Comparison of ENCODE assay signal across 20 cellular contexts in genomic region chr5:147093138-147093537, GRCh38.
DNase-seq lines count a peak whose midpoint lies in the region; FAIRE-seq and TF ChIP-seq lines count a peak whose summit lies in the region.
"Had no signal": no experiment of that assay in that cellular context is flagged by ENCODE, and none has a peak within 500 bp of the region (broad histone marks: within the 10 kb centered on the region; RNA-seq: fewer than 3 reads in every experiment).

No MANE protein-coding gene starts in this region.

- H3K27ac Mint-ChIP-seq in T-helper 2 cell treated with Interferon-gamma antibody and Interleukin-4, amounts not matched to agents 5 μg/mL and 100 μg/mL, for 36 hours, result no peak overlapping the region
- H3K27ac Mint-ChIP-seq: B cell had no signal

- no peak overlapping the region for H3K4me3 ChIP-seq in fibroblast of pulmonary artery (replicated peaks; ENCODE audit: low read depth, low read length)
- H3K4me3 ChIP-seq in skeletal muscle cell (ENCODE audit: low read depth, low read length), result no peak overlapping the region
- no peak overlapping the region for H3K4me3 ChIP-seq in small intestine (ENCODE audit: low read depth in 1 of 2, low read length in 2 of 2)
- H3K4me3 ChIP-seq: GM12878, lower lobe of right lung, suprapubic skin had no signal

- H3K9me3 ChIP-seq in small intestine (ENCODE audit: control insufficient read depth, low read depth), result no peaks in the 10 kb centered on the region
- H3K9me3 ChIP-seq: lower lobe of right lung, suprapubic skin had no signal

- no peaks in the 10 kb centered on the region for H3K9me3 Mint-ChIP-seq in T-helper 2 cell treated with Interferon-gamma antibody and Interleukin-4, amounts not matched to agents 5 μg/mL and 100 μg/mL, for 36 hours

- no peak overlapping the region for H3K27ac ChIP-seq in small intestine (ENCODE audit: low read depth in 1 of 2, low read length in 1 of 2)
- H3K27ac ChIP-seq: KMS-11, lower lobe of right lung, suprapubic skin had no signal

- no peaks in the 10 kb centered on the region for H3K27me3 Mint-ChIP-seq in T-helper 2 cell treated with Interferon-gamma antibody and Interleukin-4, amounts not matched to agents 5 μg/mL and 100 μg/mL, for 36 hours (ENCODE audit: low read depth)
- H3K27me3 Mint-ChIP-seq: B cell had no signal

- H3K4me3 Mint-ChIP-seq in T-helper 2 cell treated with Interferon-gamma antibody and Interleukin-4, amounts not matched to agents 5 μg/mL and 100 μg/mL, for 36 hours, result no peak overlapping the region
- H3K4me3 Mint-ChIP-seq: B cell had no signal

- DNase-seq in LHCN-M2 (ENCODE audit: low read depth) (peak; percentile 43), amniotic epithelial cell (ENCODE audit: low read depth) (peak; percentile 91), fibroblast of pulmonary artery (ENCODE audit: low read depth) (peak; percentile 71), skeletal muscle cell (ENCODE audit: low read depth) (peak; percentile 50), small intestine (no peak)
- no peak for DNase-seq in T-helper 2 cell treated with Interferon-gamma antibody and Interleukin-4, amounts not matched to agents 5 μg/mL and 100 μg/mL, for 36 hours (ENCODE audit: low spot score)
- no peak for DNase-seq in activated effector memory CD4-positive, alpha-beta T cell treated with anti-CD3 and anti-CD28 coated beads, Interleukin-2, amount 50 U/mL, for 16 hours
- DNase-seq: activated CD4-positive, alpha-beta T cell treated with anti-CD3 and anti-CD28 coated beads for 48 hours; activated gamma-delta T cell; Calu3; GF-D8; lower lobe of right lung; NCI-H1417 treated with DMSO at 0.1 percent for 48 hours; NCI-H82; stimulated activated CD8-positive, alpha-beta memory T cell treated with anti-CD3 and anti-CD28 coated beads, Interleukin-4, amount 100 ng/mL, for 48 hours had no signal

- peaks cover 0 to 2% of the 10 kb centered on the region in 2 donors for H3K27me3 ChIP-seq in small intestine (ENCODE audit: control insufficient read depth in 2 of 2, insufficient read depth in 2 of 2, low read length in 2 of 2)
- H3K27me3 ChIP-seq: suprapubic skin had no signal

- no peaks in the 10 kb centered on the region for H3K4me1 Mint-ChIP-seq in T-helper 2 cell treated with Interferon-gamma antibody and Interleukin-4, amounts not matched to agents 5 μg/mL and 100 μg/mL, for 36 hours (ENCODE audit: low read depth)
- H3K4me1 Mint-ChIP-seq: B cell had no signal

- no peaks in the 10 kb centered on the region for H3K4me1 ChIP-seq in small intestine (ENCODE audit: control insufficient read depth in 2 of 2, insufficient read depth in 1 of 2, low read depth in 1 of 2, low read length in 1 of 2)
- H3K4me1 ChIP-seq: lower lobe of right lung had no signal

- 60 to 78% (median 69%) methylated on average over 2 of the region's 2 CpGs for WGBS in small intestine, 3 donors

- H3K36me3 Mint-ChIP-seq in T-helper 2 cell treated with Interferon-gamma antibody and Interleukin-4, amounts not matched to agents 5 μg/mL and 100 μg/mL, for 36 hours (ENCODE audit: low read depth), result no peaks in the 10 kb centered on the region

- H3K36me3 ChIP-seq in small intestine (ENCODE audit: control insufficient read depth in 2 of 2, insufficient read depth in 2 of 2, low read length in 2 of 2), result no peaks in the 10 kb centered on the region
- H3K36me3 ChIP-seq: lower lobe of right lung, suprapubic skin had no signal

- TF ChIP-seq CTCF in fibroblast of pulmonary artery (IDR thresholded peaks at IDR 0.05; ENCODE audit: low read length, missing control alignments), result no peak

- FAIRE-seq in small intestine (lab: Jason Lieb, UNC), result no peak
- FAIRE-seq: colon, GM12878 had no signal

Comparison
In these comparisons a context has a peak if more than half of its experiments do, and no peak if none do; other contexts are left out.
1. DNase-seq: peak in LHCN-M2 (single experiment), amniotic epithelial cell (single experiment), fibroblast of pulmonary artery (single experiment) and skeletal muscle cell (single experiment); none in T-helper 2 cell treated with Interferon-gamma antibody and Interleukin-4, amounts not matched to agents 5 μg/mL and 100 μg/mL, for 36 hours (single experiment), activated effector memory CD4-positive, alpha-beta T cell treated with anti-CD3 and anti-CD28 coated beads, Interleukin-2, amount 50 U/mL, for 16 hours (single experiment) and small intestine (single experiment).